11 cellular contexts compared by ENCODE assay signal in the genomic region with DNA sequence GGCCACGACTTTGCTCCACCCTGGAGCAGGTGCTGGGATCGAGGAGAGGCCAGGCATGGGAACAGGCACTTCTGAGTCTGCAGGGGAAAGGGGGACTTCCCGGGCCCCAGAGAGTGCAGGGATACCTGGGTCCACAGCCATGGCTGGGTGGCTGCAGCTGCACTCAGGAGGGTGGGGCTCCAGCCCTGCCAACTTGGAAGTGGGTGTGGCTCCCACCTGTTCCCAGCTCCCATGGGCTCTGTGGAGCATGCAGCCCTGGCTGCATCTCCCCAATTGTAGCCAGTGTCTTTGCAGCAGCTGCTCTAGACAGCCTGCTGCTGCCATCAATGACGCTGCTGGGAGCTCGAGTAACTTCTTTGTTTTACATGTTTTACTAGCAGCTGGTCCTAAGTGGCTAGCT. TPM values are rescaled to one million over a fixed set of nuclear protein-coding genes. Genes with fewer than 3 reads are reported as not detected.
DNase-seq lines count a peak whose midpoint lies in the region; ATAC-seq and TF ChIP-seq lines count a peak whose summit lies in the region.
"Had no signal": no experiment of that assay in that cellular context is flagged by ENCODE, and none has a peak within 500 bp of the region (broad histone marks: within the 10 kb centered on the region; RNA-seq: fewer than 3 reads in every experiment).

No MANE protein-coding gene starts in this region.

- no peak overlapping the region for H3K9ac ChIP-seq in neural progenitor cell

- H3K79me2 ChIP-seq in GM23338 (replicated peaks; ENCODE audit: insufficient read depth) = peaks cover 41% of the 10 kb centered on the region
- H3K79me2 ChIP-seq in neural progenitor cell (ENCODE audit: low read depth) = peaks cover 15% of the 10 kb centered on the region

- no peaks in the 10 kb centered on the region for H3F3A ChIP-seq in GM23338 (replicated peaks; ENCODE audit: low read depth)
- H3F3A ChIP-seq in neural progenitor cell (ENCODE audit: low read depth) = no peaks in the 10 kb centered on the region

- H3K4me3 Mint-ChIP-seq in GM23338 = no peak overlapping the region
- no peak overlapping the region for H3K4me3 Mint-ChIP-seq in WTC11
- H3K4me3 Mint-ChIP-seq in neural progenitor cell = no peak overlapping the region
- H3K4me3 Mint-ChIP-seq: activated T-cell treated with anti-CD3 and anti-CD28 coated beads, Interleukin-2, amount 50 U/mL, for 4 hours had no signal

- H3K9me3 Mint-ChIP-seq in GM23338 (no peaks in the 10 kb centered on the region), WTC11 (peaks cover 7% of the 10 kb centered on the region; the same call in 1 of the 2 replicates), neural progenitor cell (no peaks in the 10 kb centered on the region)
- H3K9me3 Mint-ChIP-seq: activated T-cell treated with anti-CD3 and anti-CD28 coated beads, Interleukin-2, amount 50 U/mL, for 4 hours had no signal

- CTCF ChIA-PET in WTC11 (lab: Charles Lee) = interaction anchor here (0.6 kb wide), 1 partner anchor 328 kb away, joined by 3 read pairs; no protein-coding TSS in a partner anchor

- H3K4me1 ChIP-seq in GM23338 (ENCODE audit: insufficient read depth) (no peaks in the 10 kb centered on the region), neural progenitor cell (peaks cover 9% of the 10 kb centered on the region)
- H3K4me1 ChIP-seq: Caco-2 had no signal

- H3K27me3 ChIP-seq in GM23338 (ENCODE audit: insufficient read depth) (no peaks in the 10 kb centered on the region), neural progenitor cell (no peaks in the 10 kb centered on the region)

- ATAC-seq in GM23338 = peak; percentile 99
- peak; percentile 96 for ATAC-seq in WTC11
- ATAC-seq: activated T-cell treated with anti-CD3 and anti-CD28 coated beads, Interleukin-2, amount 50 U/mL, for 4 hours had no signal

- no peak overlapping the region for H3K27ac Mint-ChIP-seq in GM23338
- peak overlapping the region; percentile 57; the same call in 1 of the 2 replicates for H3K27ac Mint-ChIP-seq in WTC11
- no peak overlapping the region for H3K27ac Mint-ChIP-seq in neural progenitor cell

- POLR2A ChIA-PET in WTC11 (lab: Charles Lee) = interaction anchor here (0.6 to 1.2 kb wide), 4 partner anchors 28 to 834 kb away, joined by 3 to 5 read pairs (median 4); a partner anchor contains a TSS

- H3K9me2 ChIP-seq in GM23338 (ENCODE audit: insufficient read depth) = no peaks in the 10 kb centered on the region

- H3K9me3 ChIP-seq in neural progenitor cell (ENCODE audit: low read depth) = no peaks in the 10 kb centered on the region
- H3K9me3 ChIP-seq: Caco-2 had no signal

- DNase-seq in GM23338 (ENCODE audit: low spot score) (peak; percentile 52), NCI-H2029 (lab: John Stamatoyannopoulos, UW) (peak; percentile 56), WTC11 (ENCODE audit: low spot score) (peak; percentile 47), neural progenitor cell (ENCODE audit: low spot score) (peak; percentile 50), Ammon's horn (ENCODE audit: low spot score) (no peak), SK-N-DZ (ENCODE audit: low spot score) (no peak)
- no peak for DNase-seq in stimulated activated naive CD4-positive, alpha-beta T cell treated with Interleukin-2 at 50 U/mL for 16 hours (lab: John Stamatoyannopoulos, UW)
- no peak for DNase-seq in stimulated activated CD4-positive, alpha-beta T cell treated with anti-CD3 and anti-CD28 coated beads, Interleukin-4, amount 100 ng/mL, for 1 hour
- DNase-seq: activated T-cell treated with anti-CD3 and anti-CD28 coated beads, Interleukin-2, amount 50 U/mL, for 4 hours; Caco-2; RPMI8226 had no signal

- H3K27ac ChIP-seq in GM23338 (ENCODE audit: low read depth) (no peak overlapping the region), neural progenitor cell (no peak overlapping the region)

- H3K36me3 ChIP-seq in GM23338 (ENCODE audit: insufficient read depth) (no peaks in the 10 kb centered on the region), neural progenitor cell (no peaks in the 10 kb centered on the region)

- H4K20me1 ChIP-seq in GM23338 (replicated peaks; ENCODE audit: insufficient read depth) (peaks cover 3% of the 10 kb centered on the region; the same call in 1 of the 2 replicates), neural progenitor cell (ENCODE audit: low read depth) (peaks cover 2% of the 10 kb centered on the region)

- TF ChIP-seq CTCF in GM23338 (conservative IDR thresholded peaks at IDR 0.05; ENCODE audit: low read depth in 2 of 2) (no peak), WTC11 (IDR thresholded peaks at IDR 0.05) (no peak), neural progenitor cell (IDR thresholded peaks at IDR 0.05) (no peak)

- H2AFZ ChIP-seq in GM23338 (no peak overlapping the region), neural progenitor cell (replicated peaks) (no peak overlapping the region)

- H3K4me2 ChIP-seq in GM23338 (no peak overlapping the region), neural progenitor cell (peak overlapping the region; percentile 38)

- H3K4me1 Mint-ChIP-seq in GM23338 (no peaks in the 10 kb centered on the region; the same call in 2 of the 3 replicates), WTC11 (peaks cover 13% of the 10 kb centered on the region; the same call in 1 of the 2 replicates), neural progenitor cell (no peaks in the 10 kb centered on the region)

- H3K27me3 Mint-ChIP-seq in GM23338 (ENCODE audit: insufficient read depth, low read depth, poor library complexity) = peaks cover 2% of the 10 kb centered on the region
- no peaks in the 10 kb centered on the region for H3K27me3 Mint-ChIP-seq in WTC11 (ENCODE audit: low read depth)
- no peaks in the 10 kb centered on the region for H3K27me3 Mint-ChIP-seq in neural progenitor cell (ENCODE audit: insufficient read depth, low read depth)

- no peak overlapping the region for H3K4me3 ChIP-seq in GM23338
- H3K4me3 ChIP-seq in neural progenitor cell = no peak overlapping the region

- H3K36me3 Mint-ChIP-seq in GM23338 (ENCODE audit: low read depth) (peaks cover 6% of the 10 kb centered on the region), WTC11 (peaks cover 3% of the 10 kb centered on the region; the same call in 1 of the 2 replicates), neural progenitor cell (no peaks in the 10 kb centered on the region)

TF ChIP-seq in GM23338, 12 proteins besides CTCF, POLR2A, EP300 and RAD21:
- TF ChIP-seq ZNF331 (CRISPR knock-in tag; IDR thresholded peaks at IDR 0.05; ENCODE audit: low read depth) = no peak
TF ChIP-seq in GM23338: peak in this region for 0.

TF ChIP-seq in WTC11, 78 proteins besides CTCF, POLR2A, EP300 and RAD21:
- TF ChIP-seq NR2C2 (CRISPR knock-in tag; IDR thresholded peaks at IDR 0.05) (no peak), ESRRA (CRISPR knock-in tag; IDR thresholded peaks at IDR 0.05; ENCODE audit: borderline replicate concordance) (no peak), TP53 (CRISPR knock-in tag; IDR thresholded peaks at IDR 0.05) (no peak), FOXP1 (CRISPR knock-in tag; IDR thresholded peaks at IDR 0.05; ENCODE audit: borderline replicate concordance) (0 out of 2 replicates have a peak, but pooled peaks have one; percentile 36)

RNA-seq across cellular contexts. Expression of a gene that starts 57.1 kb away (rescaled TPM):
- 39.9 and 50.3 TPM in 2 replicates for total RNA-seq in GM23338 (2014; rRNA removed; shearing (Covaris generic))
- polyA plus RNA-seq in GM23338 (2016; fragmentation: Nextera tagmentation; extraction: Ambion mirVana) = 42.4 and 53.0 TPM in 2 replicates
- 30.2 to 32.7 TPM (median 32.5 TPM) in 3 replicates for total RNA-seq in WTC11 (2021)
- total RNA-seq in neural progenitor cell (ENCODE audit: low replicate concordance) = 33.5 and 50.9 TPM in 2 replicates
- polyA plus RNA-seq in SK-N-DZ (2014; cell fraction: cytosol; rRNA removed) = 39.0 and 46.9 TPM in 2 replicates
- polyA plus RNA-seq in SK-N-DZ (2014; cell fraction: nucleus; rRNA removed) = 19.6 and 30.3 TPM in 2 replicates

RNA-seq across cellular contexts. Expression of a gene that starts 57.5 kb away (rescaled TPM):
- total RNA-seq in GM23338 (2014; rRNA removed; shearing (Covaris generic)) = 33.1 and 41.7 TPM in 2 replicates
- polyA plus RNA-seq in GM23338 (2016; fragmentation: Nextera tagmentation; extraction: Ambion mirVana) = 10.9 and 13.8 TPM in 2 replicates
- 33.7 to 37.3 TPM (median 36.5 TPM) in 3 replicates for total RNA-seq in WTC11 (2021)
- 47.2 and 58.3 TPM in 2 replicates for total RNA-seq in neural progenitor cell (ENCODE audit: low replicate concordance)
- 39.2 and 40.3 TPM in 2 replicates for polyA plus RNA-seq in SK-N-DZ (2014; cell fraction: cytosol; rRNA removed)
- 11.9 and 17.6 TPM in 2 replicates for polyA plus RNA-seq in SK-N-DZ (2014; cell fraction: nucleus; rRNA removed)

Comparison
In these comparisons a context has a peak if more than half of its experiments do, and no peak if none do; other contexts are left out.
1. DNase-seq: peak in GM23338 (single experiment), NCI-H2029 (single experiment), WTC11 (single experiment) and neural progenitor cell (single experiment); none in Ammon's horn (single experiment), SK-N-DZ (single experiment), stimulated activated naive CD4-positive, alpha-beta T cell treated with Interleukin-2 at 50 U/mL for 16 hours (single experiment) and stimulated activated CD4-positive, alpha-beta T cell treated with anti-CD3 and anti-CD28 coated beads, Interleukin-4, amount 100 ng/mL, for 1 hour (single experiment).